8 cellular contexts compared by ENCODE assay signal in genomic region chr13:33015791-33016323, GRCh38. TPM values are rescaled to one million over a fixed set of nuclear protein-coding genes. Genes with fewer than 3 reads are reported as not detected.
DNase-seq lines count a peak whose midpoint lies in the region; ATAC-seq and TF ChIP-seq lines count a peak whose summit lies in the region.

No MANE protein-coding gene starts in this region.

- H3K4me1 ChIP-seq in right lobe of liver = peaks cover 0 to 14% (median 3%) of the 10 kb centered on the region in 4 donors
- H3K4me1 ChIP-seq in upper lobe of right lung = peaks cover 4% of the 10 kb centered on the region

- peak; percentile 19 for ATAC-seq in GM21737 (IDR thresholded peaks at IDR 0.05; ENCODE audit: unreplicated experiment)
- no peak for ATAC-seq in activated naive CD8-positive, alpha-beta T cell treated with anti-CD3 and anti-CD28 coated beads, Interleukin-2, amount 10 ng/mL, durations not matched to agents 7 days and 5 days (ENCODE audit: low read depth)
- peak in 1 of 4 donors; percentile 14 for ATAC-seq in right lobe of liver
- peak; percentile 20 for ATAC-seq in upper lobe of right lung
- ATAC-seq in GM21576 (IDR thresholded peaks at IDR 0.05; ENCODE audit: unreplicated experiment) = no peak
- ATAC-seq in HG03378 (IDR thresholded peaks at IDR 0.05; ENCODE audit: unreplicated experiment) = no peak

- H3K27ac ChIP-seq in right lobe of liver = no peak overlapping the region
- peak overlapping the region; percentile 73 for H3K27ac ChIP-seq in upper lobe of right lung

- H3K4me3 ChIP-seq in right lobe of liver (peak overlapping the region in 2 of 3 donors; percentile 25 to 45), upper lobe of right lung (peak overlapping the region; percentile 50)

- intact Hi-C loops in right lobe of liver (cut with DNase I) (no loop called here), upper lobe of right lung (cut with DNase I) (no loop called here)

- no peak overlapping the region for H3K27ac Mint-ChIP-seq in activated naive CD8-positive, alpha-beta T cell treated with anti-CD3 and anti-CD28 coated beads, Interleukin-2, amount 10 ng/mL, durations not matched to agents 7 days and 5 days

- peaks cover 75% of the 10 kb centered on the region for H3K27me3 Mint-ChIP-seq in activated naive CD8-positive, alpha-beta T cell treated with anti-CD3 and anti-CD28 coated beads, Interleukin-2, amount 10 ng/mL, durations not matched to agents 7 days and 5 days

- H3K9me3 ChIP-seq in right lobe of liver (no peaks in the 10 kb centered on the region), upper lobe of right lung (no peaks in the 10 kb centered on the region)

- no peaks in the 10 kb centered on the region for H3K27me3 ChIP-seq in right lobe of liver
- H3K27me3 ChIP-seq in upper lobe of right lung = peaks cover 26% of the 10 kb centered on the region

- no peaks in the 10 kb centered on the region for H3K36me3 ChIP-seq in right lobe of liver
- no peaks in the 10 kb centered on the region for H3K36me3 ChIP-seq in upper lobe of right lung

- peaks cover under 1% of the 10 kb centered on the region for H3K36me3 Mint-ChIP-seq in activated naive CD8-positive, alpha-beta T cell treated with anti-CD3 and anti-CD28 coated beads, Interleukin-2, amount 10 ng/mL, durations not matched to agents 7 days and 5 days

- POLR2A ChIA-PET in activated naive CD8-positive, alpha-beta T cell treated with anti-CD3 and anti-CD28 coated beads, Interleukin-2, amount 10 ng/mL, durations not matched to agents 7 days and 5 days (lab: Charles Lee) = no interaction called here

- peaks cover 13% of the 10 kb centered on the region for H3K4me1 Mint-ChIP-seq in activated naive CD8-positive, alpha-beta T cell treated with anti-CD3 and anti-CD28 coated beads, Interleukin-2, amount 10 ng/mL, durations not matched to agents 7 days and 5 days

- TF ChIP-seq CTCF in right lobe of liver (IDR thresholded peaks at IDR 0.05) (no peak), upper lobe of right lung (IDR thresholded peaks at IDR 0.05) (no peak)

- TF ChIP-seq POLR2A in right lobe of liver (IDR thresholded peaks at IDR 0.05) = no peak

- DNase-seq in COR-L47 (lab: John Stamatoyannopoulos, UW) (peak; percentile 38), right lobe of liver (peak in 2 of 3 donors; percentile 27 to 53), upper lobe of right lung (peak; percentile 65), NCI-H1694 treated with DMSO at 0.1 percent for 48 hours (lab: John Stamatoyannopoulos, UW) (no peak)
- DNase-seq in activated naive CD8-positive, alpha-beta T cell treated with anti-CD3 and anti-CD28 coated beads, Interleukin-2, amount 10 ng/mL, durations not matched to agents 7 days and 5 days = peak; percentile 47

- 12% methylated on average over 12 of the region's 52 CpGs for WGBS in right lobe of liver (ENCODE audit: insufficient coverage, low coverage, low lambda C conversion rate, missing lambda C conversion rate)

- peak overlapping the region; percentile 80 for H3K4me3 Mint-ChIP-seq in activated naive CD8-positive, alpha-beta T cell treated with anti-CD3 and anti-CD28 coated beads, Interleukin-2, amount 10 ng/mL, durations not matched to agents 7 days and 5 days

- H3K9me3 Mint-ChIP-seq in activated naive CD8-positive, alpha-beta T cell treated with anti-CD3 and anti-CD28 coated beads, Interleukin-2, amount 10 ng/mL, durations not matched to agents 7 days and 5 days = peaks cover 2% of the 10 kb centered on the region

RNA-seq across cellular contexts. Expression of gene KL, which starts 0.4 kb away (rescaled TPM):
- under 1 TPM; 0.28 to 0.64 TPM for total RNA-seq in activated naive CD8-positive, alpha-beta T cell treated with anti-CD3 and anti-CD28 coated beads, Interleukin-2, amount 10 ng/mL, durations not matched to agents 7 days and 5 days
- 1 to 10 TPM in 1 of 6 experiments, under 1 TPM in 5; 0.09 to 1.2 (median 0.39) TPM for total RNA-seq in right lobe of liver
- total RNA-seq in upper lobe of right lung = 12.5 TPM

Comparison
In these comparisons a context has a peak if more than half of its experiments do, and no peak if none do; other contexts are left out.
1. ATAC-seq: peak in GM21737 (single experiment) and upper lobe of right lung (single experiment); none in activated naive CD8-positive, alpha-beta T cell treated with anti-CD3 and anti-CD28 coated beads, Interleukin-2, amount 10 ng/mL, durations not matched to agents 7 days and 5 days (single experiment), GM21576 (single experiment) and HG03378 (single experiment).